11 cellular contexts compared by ENCODE assay signal in genomic region chr7:21500117-21500516, GRCh38. TPM values are rescaled to one million over a fixed set of nuclear protein-coding genes. Genes with fewer than 3 reads are reported as not detected.
"Had no signal": no experiment of that assay in that cellular context is flagged by ENCODE, and none has a peak within 500 bp of the region (broad histone marks: within the 10 kb centered on the region; RNA-seq: fewer than 3 reads in every experiment).

No MANE protein-coding gene starts in this region.

- FAIRE-seq: H1, H54, HTR-8/SVneo, K562 had no signal

- H3K9ac ChIP-seq: GM23248 had no signal

- H3K27ac ChIP-seq: GM23248 had no signal

- ATAC-seq: K562 had no signal

- H3K4me3 ChIP-seq: GM23248, K562 had no signal

- DNase-seq: GM23248, H9, HCEC 1CT, HFFc6, IMR-90, KG1 had no signal

- H2AFZ ChIP-seq: GM23248 had no signal

RNA-seq across cellular contexts. Expression of gene DNAH11, which starts 42.7 kb away (rescaled TPM):
- total RNA-seq: HT-29, IMR-90 had no signal
- polyA plus RNA-seq: IMR-90 had no signal
